Comparison of ENCODE assay signal across 9 cellular contexts in the genomic region with DNA sequence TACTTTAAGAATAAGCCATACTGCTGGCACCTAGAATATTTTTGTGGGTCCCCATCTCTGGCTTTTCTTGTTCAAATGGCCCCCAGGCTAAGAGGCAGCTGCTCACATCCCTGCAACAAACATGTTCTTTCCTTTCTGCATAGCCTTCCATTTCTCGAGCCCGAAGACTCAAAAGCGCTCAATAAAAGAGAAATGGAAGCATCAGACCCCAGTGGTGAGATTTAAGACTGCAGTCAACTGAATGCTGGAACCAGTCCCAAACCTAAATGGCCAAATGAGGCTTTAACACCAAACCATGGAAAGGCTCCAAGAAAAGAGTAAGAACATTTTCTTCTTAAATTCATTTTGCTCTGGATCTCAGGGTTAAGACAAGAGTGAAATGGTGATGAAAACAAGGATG.
DNase-seq lines count a peak whose midpoint lies in the region; TF ChIP-seq lines count a peak whose summit lies in the region.
"Had no signal": no experiment of that assay in that cellular context is flagged by ENCODE, and none has a peak within 500 bp of the region (broad histone marks: within the 10 kb centered on the region; RNA-seq: fewer than 3 reads in every experiment).

No MANE protein-coding gene starts in this region.

- peaks cover 94 to 98% (median 98%) of the 10 kb centered on the region in 3 donors for H3K4me1 Mint-ChIP-seq in CD8-positive, alpha-beta memory T cell
- H3K4me1 Mint-ChIP-seq in mesothelial cell of epicardium: peaks cover 4% of the 10 kb centered on the region

- no peak for DNase-seq in CD8-positive, alpha-beta memory T cell
- DNase-seq in HAP-1 (ENCODE audit: low spot score in 2 of 2): peak; percentile 15
- peak; percentile 81 for DNase-seq in astrocyte of the hippocampus (ENCODE audit: low read depth, low spot score)
- no peak for DNase-seq in mesothelial cell of epicardium (ENCODE audit: low spot score in 2 of 2, unreplicated experiment in 2 of 2)
- no peak for DNase-seq in CD1c-positive myeloid dendritic cell (ENCODE audit: extremely low spot score)
- DNase-seq in GM10266 (ENCODE audit: extremely low spot score): no peak
- DNase-seq in retina: no peak
- DNase-seq in stimulated activated CD4-positive, alpha-beta T cell treated with anti-CD3 and anti-CD28 coated beads, Interleukin-4, amount 100 ng/mL, for 24 hours: no peak
- DNase-seq: activated T-cell treated with anti-CD3 and anti-CD28 coated beads for 4 hours had no signal

- H3K27me3 Mint-ChIP-seq in CD8-positive, alpha-beta memory T cell: no peaks in the 10 kb centered on the region
- no peaks in the 10 kb centered on the region for H3K27me3 Mint-ChIP-seq in mesothelial cell of epicardium (ENCODE audit: low read depth)

- peak overlapping the region; percentile 26 to 100 (median 64) for H3K27ac Mint-ChIP-seq in CD8-positive, alpha-beta memory T cell
- H3K27ac Mint-ChIP-seq in mesothelial cell of epicardium: no peak overlapping the region

- H3K27ac ChIP-seq in CD8-positive, alpha-beta memory T cell (ENCODE audit: low read depth, low read length): no peak overlapping the region

- no peak overlapping the region for H3K4me3 ChIP-seq in CD8-positive, alpha-beta memory T cell (ENCODE audit: low read length)
- H3K4me3 ChIP-seq in HAP-1: no peak overlapping the region

- H3K4me3 Mint-ChIP-seq in CD8-positive, alpha-beta memory T cell: peak overlapping the region in 1 of 7 donors; percentile 1
- no peak overlapping the region for H3K4me3 Mint-ChIP-seq in mesothelial cell of epicardium

- TF ChIP-seq CTCF in mesothelial cell of epicardium (IDR thresholded peaks at IDR 0.05; ENCODE audit: unreplicated experiment) (peak; percentile 50), GM10266 (IDR thresholded peaks at IDR 0.05; ENCODE audit: control insufficient read depth, insufficient read depth, low read depth, missing control alignments) (no peak)

- in situ Hi-C loops in HAP-1 (cut with MboI; ENCODE audit: low sequenced_read_pairs): no loop called here

- H3K36me3 ChIP-seq in CD8-positive, alpha-beta memory T cell (ENCODE audit: insufficient read depth, low read length): peaks cover 9% of the 10 kb centered on the region
- no peaks in the 10 kb centered on the region for H3K36me3 ChIP-seq in HAP-1 (replicated peaks)

- CTCF ChIA-PET in CD8-positive, alpha-beta memory T cell (lab: Charles Lee): interaction anchor here (2.3 kb wide), 1 partner anchor 10 kb away, joined by 6 read pairs; no protein-coding TSS in a partner anchor

- H3K36me3 Mint-ChIP-seq in CD8-positive, alpha-beta memory T cell: peaks cover 16 to 88% (median 20%) of the 10 kb centered on the region in 3 donors
- peaks cover 26% of the 10 kb centered on the region for H3K36me3 Mint-ChIP-seq in mesothelial cell of epicardium

- H3K9me3 Mint-ChIP-seq in CD8-positive, alpha-beta memory T cell: peaks cover 0 to 7% (median 5%) of the 10 kb centered on the region in 5 donors
- peaks cover 4% of the 10 kb centered on the region for H3K9me3 Mint-ChIP-seq in mesothelial cell of epicardium

- H3K27me3 ChIP-seq in CD8-positive, alpha-beta memory T cell (ENCODE audit: insufficient read depth, low read length, poor library complexity, severe bottlenecking): no peaks in the 10 kb centered on the region
- no peaks in the 10 kb centered on the region for H3K27me3 ChIP-seq in HAP-1 (ENCODE audit: low read depth)

- peaks cover 87% of the 10 kb centered on the region for H3K4me1 ChIP-seq in CD8-positive, alpha-beta memory T cell (ENCODE audit: insufficient read depth, low read length)
- no peaks in the 10 kb centered on the region for H3K4me1 ChIP-seq in HAP-1

- POLR2A ChIA-PET in CD8-positive, alpha-beta memory T cell (lab: Charles Lee): no interaction called here

- peaks cover 7% of the 10 kb centered on the region for H3K9me3 ChIP-seq in CD8-positive, alpha-beta memory T cell (ENCODE audit: low read length)
- H3K9me3 ChIP-seq in HAP-1: no peaks in the 10 kb centered on the region

Comparison
In these comparisons a context has a peak if more than half of its experiments do, and no peak if none do; other contexts are left out.
1. DNase-seq: peak in HAP-1 (2 of 2) and astrocyte of the hippocampus (single experiment); none in CD8-positive, alpha-beta memory T cell (0 of 5), mesothelial cell of epicardium (0 of 2), CD1c-positive myeloid dendritic cell (single experiment), GM10266 (single experiment), retina (single experiment) and stimulated activated CD4-positive, alpha-beta T cell treated with anti-CD3 and anti-CD28 coated beads, Interleukin-4, amount 100 ng/mL, for 24 hours (single experiment).